Comparison of ENCODE assay signal across 23 cellular contexts in the genomic region with DNA sequence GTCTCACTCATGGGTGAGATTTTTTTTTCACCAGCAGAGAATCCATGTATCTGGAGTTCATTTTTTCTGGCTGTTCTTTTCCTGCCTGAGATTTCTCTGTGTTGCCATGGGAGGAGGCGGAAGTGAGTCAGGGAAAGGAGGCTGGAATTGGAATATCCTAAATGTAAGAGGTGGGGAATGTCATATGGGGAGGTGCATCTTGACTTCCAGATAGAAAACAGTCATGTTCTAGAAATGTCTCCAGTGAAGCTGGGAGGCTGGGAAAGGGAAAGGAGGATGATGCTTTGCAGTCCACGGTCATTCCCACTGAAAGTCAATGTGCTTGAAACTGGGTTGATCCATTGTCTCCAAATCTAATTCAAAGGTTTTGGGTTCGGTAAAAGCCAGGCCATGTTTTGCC. TPM values are rescaled to one million over a fixed set of nuclear protein-coding genes. Genes with fewer than 3 reads are reported as not detected.
A peak's percentile ranks its signal among the peaks of the same experiment; 100 is the strongest.
DNase-seq lines count a peak whose midpoint lies in the region; ATAC-seq and TF ChIP-seq lines count a peak whose summit lies in the region.
"Had no signal": no experiment of that assay in that cellular context is flagged by ENCODE, and none has a peak within 500 bp of the region (broad histone marks: within the 10 kb centered on the region; RNA-seq: fewer than 3 reads in every experiment).

No MANE protein-coding gene starts in this region.

- DNase-seq in EH (ENCODE audit: low read depth) (peak; percentile 96), M059J (ENCODE audit: low read depth) (peak; percentile 76), epithelial cell of prostate (ENCODE audit: low read depth, low spot score) (no peak), osteoblast (ENCODE audit: insufficient read length, low spot score, missing footprints) (peak; percentile 6), HT-29 (ENCODE audit: low spot score) (no peak)
- DNase-seq: activated CD4-positive, alpha-beta T cell treated with anti-CD3 and anti-CD28 coated beads for 36 hours; activated CD8-positive, alpha-beta memory T cell treated with anti-CD3 and anti-CD28 coated beads, Interleukin-2, amount 50 U/mL, for 48 hours; activated naive CD4-positive, alpha-beta T cell treated with Interleukin-2 at 50 U/mL for 16 hours; cortex of kidney; erythroblast; hypothalamus; NCI-H1436 treated with DMSO at 0.1 percent for 48 hours; NCI-H345; nucleus accumbens; SIG-M5; sigmoid colon; stimulated activated CD4-positive, alpha-beta T cell treated with anti-CD3 and anti-CD28 coated beads, Interleukin-4, amount 100 ng/mL, for 24 hours; stimulated activated CD8-positive, alpha-beta memory T cell treated with anti-CD3 and anti-CD28 coated beads, Interleukin-4, amount 100 ng/mL, for 48 hours had no signal

- no peaks in the 10 kb centered on the region for H3K36me3 ChIP-seq in osteoblast (ENCODE audit: insufficient read depth, low read length)
- H3K36me3 ChIP-seq: sigmoid colon, thoracic aorta had no signal

- H3K27me3 ChIP-seq in osteoblast (ENCODE audit: insufficient read depth, low read length): no peaks in the 10 kb centered on the region
- H3K27me3 ChIP-seq: sigmoid colon had no signal

- no peaks in the 10 kb centered on the region for H3K9me3 ChIP-seq in osteoblast (ENCODE audit: low read depth, low read length)
- H3K9me3 ChIP-seq: sigmoid colon, thoracic aorta had no signal

- H3K27ac ChIP-seq in epithelial cell of prostate (peak overlapping the region; percentile 45), osteoblast (ENCODE audit: low read depth, low read length) (peak overlapping the region; percentile 26)
- H3K27ac ChIP-seq: HL-60, sigmoid colon, thoracic aorta had no signal

- no peaks in the 10 kb centered on the region for H4K20me1 ChIP-seq in osteoblast (ENCODE audit: insufficient read depth, low read length)

- H3K4me3 ChIP-seq in osteoblast (ENCODE audit: insufficient read depth, low read length): no peak overlapping the region
- H3K4me3 ChIP-seq: sigmoid colon, thoracic aorta had no signal

- no peak overlapping the region for H3K4me2 ChIP-seq in osteoblast (ENCODE audit: insufficient read depth, low read length)

- peak overlapping the region; percentile 61 for H2AFZ ChIP-seq in osteoblast (ENCODE audit: low read length)

- H3K4me1 ChIP-seq in osteoblast (ENCODE audit: insufficient read depth, low read length): peaks cover 5% of the 10 kb centered on the region

- no peak for TF ChIP-seq CTCF in osteoblast (IDR thresholded peaks at IDR 0.05; ENCODE audit: extremely low read depth, low read depth, low read length)

- no peaks in the 10 kb centered on the region for H3K79me2 ChIP-seq in osteoblast (ENCODE audit: insufficient read depth, low read length)

- no peak for ATAC-seq in GM18858 (IDR thresholded peaks at IDR 0.05; ENCODE audit: unreplicated experiment)
- no peak for ATAC-seq in HG02870 (IDR thresholded peaks at IDR 0.05; ENCODE audit: unreplicated experiment)
- no peak for ATAC-seq in HG02884 (IDR thresholded peaks at IDR 0.05; ENCODE audit: unreplicated experiment)
- ATAC-seq: activated CD4-positive, alpha-beta T cell treated with anti-CD3 and anti-CD28 coated beads for 36 hours had no signal

RNA-seq across cellular contexts. Expression of gene HPS1, which starts 39.7 kb away (rescaled TPM):
- 31.7 and 32.2 TPM in 2 replicates for total RNA-seq in M059J (2014; rRNA removed; shearing (Covaris generic))
- 52.1 and 61.9 TPM in 2 replicates for total RNA-seq in osteoblast
- 44.2 and 49.8 TPM in 2 replicates for total RNA-seq in HT-29 (2014; rRNA removed; shearing (Covaris generic))

Comparison
In these comparisons a context has a peak if more than half of its experiments do, and no peak if none do; other contexts are left out.
1. DNase-seq: peak in EH (single experiment), M059J (single experiment) and osteoblast (single experiment); none in epithelial cell of prostate (single experiment) and HT-29 (single experiment).